19 cellular contexts compared by ENCODE assay signal in genomic region chr7:118129037-118129436, GRCh38. TPM values are rescaled to one million over a fixed set of nuclear protein-coding genes. Genes with fewer than 3 reads are reported as not detected.
DNase-seq lines count a peak whose midpoint lies in the region; ATAC-seq and TF ChIP-seq lines count a peak whose summit lies in the region.
"Had no signal": no experiment of that assay in that cellular context is flagged by ENCODE, and none has a peak within 500 bp of the region (broad histone marks: within the 10 kb centered on the region; RNA-seq: fewer than 3 reads in every experiment).

No MANE protein-coding gene starts in this region.

- no peak overlapping the region for H3K27ac Mint-ChIP-seq in stimulated activated memory B cell treated with anti-CD40 and anti-IgM and Interleukin-4, amounts not matched to agents 10 μg/mL and 1 μg/mL and 100 μg/mL, for 72 hours
- H3K27ac Mint-ChIP-seq: activated naive CD4-positive, alpha-beta T cell treated with anti-CD3 and anti-CD28 coated beads for 36 hours; CD4-positive, CD25-positive, alpha-beta regulatory T cell had no signal

- ATAC-seq in GM18868 (IDR thresholded peaks at IDR 0.05; ENCODE audit: unreplicated experiment): peak; percentile 93
- peak; percentile 68 for ATAC-seq in HG02588 (IDR thresholded peaks at IDR 0.05; ENCODE audit: unreplicated experiment)
- peak; percentile 58 for ATAC-seq in HG03520 (IDR thresholded peaks at IDR 0.05; ENCODE audit: unreplicated experiment)
- peak; percentile 75 for ATAC-seq in stimulated activated memory B cell treated with anti-CD40 and anti-IgM and Interleukin-4, amounts not matched to agents 10 μg/mL and 1 μg/mL and 100 μg/mL, for 72 hours
- no peak for ATAC-seq in HG02973 (IDR thresholded peaks at IDR 0.05; ENCODE audit: unreplicated experiment)
- no peak for ATAC-seq in omental fat pad (ENCODE audit: low FRiP score)
- ATAC-seq: lower lobe of right lung, sciatic nerve, SK-N-SH treated with all-trans-retinoic acid at 6 μM for 48 hours had no signal

- no peak overlapping the region for H3K4me3 Mint-ChIP-seq in stimulated activated memory B cell treated with anti-CD40 and anti-IgM and Interleukin-4, amounts not matched to agents 10 μg/mL and 1 μg/mL and 100 μg/mL, for 72 hours
- H3K4me3 Mint-ChIP-seq: activated naive CD4-positive, alpha-beta T cell treated with anti-CD3 and anti-CD28 coated beads for 36 hours; CD4-positive, CD25-positive, alpha-beta regulatory T cell; neural crest cell had no signal

- H3K36me3 Mint-ChIP-seq in stimulated activated memory B cell treated with anti-CD40 and anti-IgM and Interleukin-4, amounts not matched to agents 10 μg/mL and 1 μg/mL and 100 μg/mL, for 72 hours: no peaks in the 10 kb centered on the region
- H3K36me3 Mint-ChIP-seq: CD4-positive, CD25-positive, alpha-beta regulatory T cell had no signal

- no peak for TF ChIP-seq CTCF in omental fat pad (IDR thresholded peaks at IDR 0.05)

- H3K4me1 Mint-ChIP-seq in stimulated activated memory B cell treated with anti-CD40 and anti-IgM and Interleukin-4, amounts not matched to agents 10 μg/mL and 1 μg/mL and 100 μg/mL, for 72 hours: peaks cover 4% of the 10 kb centered on the region
- H3K4me1 Mint-ChIP-seq: neural crest cell had no signal

- H3K27me3 Mint-ChIP-seq in stimulated activated memory B cell treated with anti-CD40 and anti-IgM and Interleukin-4, amounts not matched to agents 10 μg/mL and 1 μg/mL and 100 μg/mL, for 72 hours: no peaks in the 10 kb centered on the region
- H3K27me3 Mint-ChIP-seq: CD4-positive, CD25-positive, alpha-beta regulatory T cell had no signal

- peaks cover 5% of the 10 kb centered on the region for H3K9me3 Mint-ChIP-seq in stimulated activated memory B cell treated with anti-CD40 and anti-IgM and Interleukin-4, amounts not matched to agents 10 μg/mL and 1 μg/mL and 100 μg/mL, for 72 hours

- DNase-seq in cerebellum (ENCODE audit: low spot score) (no peak), omental fat pad (ENCODE audit: low spot score) (no peak)
- DNase-seq: activated CD4-positive, CD25-positive, alpha-beta regulatory T cell; activated naive CD4-positive, alpha-beta T cell treated with anti-CD3 and anti-CD28 coated beads for 36 hours; body of pancreas; CD4-positive, CD25-positive, alpha-beta regulatory T cell; effector CD4-positive, alpha-beta T cell; EL; lower lobe of right lung; NCI-H1048; stimulated activated CD4-positive, alpha-beta T cell treated with anti-CD3 and anti-CD28 coated beads, Interleukin-4, amount 100 ng/mL, for 24 hours had no signal

RNA-seq across cellular contexts. Expression of gene LSM8, which starts 54.9 kb away (rescaled TPM):
- 68.8 TPM for total RNA-seq in cerebellum
- total RNA-seq in omental fat pad: 10 to 100 TPM; 22.0 to 37.7 (median 26.9) TPM

Comparison
In these comparisons a context has a peak if more than half of its experiments do, and no peak if none do; other contexts are left out.
1. ATAC-seq: peak in GM18868 (single experiment), HG02588 (single experiment), HG03520 (single experiment) and stimulated activated memory B cell treated with anti-CD40 and anti-IgM and Interleukin-4, amounts not matched to agents 10 μg/mL and 1 μg/mL and 100 μg/mL, for 72 hours (single experiment); none in HG02973 (single experiment) and omental fat pad (single experiment).